Comparison of ENCODE assay signal across 8 cellular contexts in genomic region chr11:134275534-134276395, GRCh38. TPM values are rescaled to one million over a fixed set of nuclear protein-coding genes. Genes with fewer than 3 reads are reported as not detected.
A peak's percentile ranks its signal among the peaks of the same experiment; 100 is the strongest.
DNase-seq lines count a peak whose midpoint lies in the region; ATAC-seq, FAIRE-seq and TF ChIP-seq lines count a peak whose summit lies in the region.

GLB1L3 (plus strand) TSS chr11:134276379; CDS start chr11:134276741, 362 bp downstream.

- peaks cover 18% of the 10 kb centered on the region for H3K23me2 ChIP-seq in H1 (ENCODE audit: low read depth, low read length)

- H3K9me3 ChIP-seq in H1 (ENCODE audit: insufficient read depth in 2 of 2, low read depth in 1 of 2, low read length in 1 of 2), result no peaks in the 10 kb centered on the region
- no peaks in the 10 kb centered on the region for H3K9me3 ChIP-seq in mucosa of stomach (ENCODE audit: control insufficient read depth, low read length)
- H3K9me3 ChIP-seq in small intestine (ENCODE audit: control insufficient read depth, low read depth), result no peaks in the 10 kb centered on the region

- H4K20me1 ChIP-seq in H1 (replicated peaks in 1 of 2; ENCODE audit: control insufficient read depth in 1 of 2, insufficient read depth in 2 of 2, low read length in 2 of 2), result no peaks in the 10 kb centered on the region

- no peak for TF ChIP-seq EP300 in H1 (IDR thresholded peaks at IDR 0.05; ENCODE audit: borderline replicate concordance in 1 of 2, low read depth in 2 of 2, low read length in 2 of 2)

- H3K4me1 ChIP-seq in H1 (replicated peaks in 1 of 4; ENCODE audit: control insufficient read depth in 3 of 4, insufficient read depth in 4 of 4, low read length in 3 of 4) (peaks cover 8 to 17% (median 14%) of the 10 kb centered on the region in 4 experiments), mucosa of stomach (ENCODE audit: control insufficient read depth, insufficient read depth, low read length) (peaks cover 12% of the 10 kb centered on the region), small intestine (ENCODE audit: control insufficient read depth in 2 of 2, insufficient read depth in 1 of 2, low read depth in 1 of 2, low read length in 1 of 2) (no peaks in the 10 kb centered on the region)

- H3K4me3 Mint-ChIP-seq in activated CD8-positive, alpha-beta T cell treated with anti-CD3 and anti-CD28 coated beads, Interleukin-2, amount 10 ng/mL, durations not matched to agents 7 days and 5 days, result peak within 1 kb of the TSS; percentile 96

- H3K9ac ChIP-seq in H1 (replicated peaks in 1 of 4; ENCODE audit: extremely low read depth in 1 of 4, low read depth in 3 of 4, low read length in 3 of 4) (peak within 1 kb of the TSS in 3 of 4 experiments; percentile 52 to 72 (median 63); a peak in 6 of 7 replicates), mucosa of stomach (ENCODE audit: low read length) (peak within 1 kb of the TSS; percentile 7)

- H2BK12ac ChIP-seq in H1 (ENCODE audit: low read depth, low read length), result peak within 1 kb of the TSS; percentile 84; the same call in 1 of the 2 replicates

- peak within 1 kb of the TSS; percentile 88 for H3K18ac ChIP-seq in H1 (ENCODE audit: extremely low read depth, low read length)

- H3K14ac ChIP-seq in H1 (ENCODE audit: insufficient read length), result no peak within 1 kb of the TSS

- peaks cover 8% of the 10 kb centered on the region for H3K27me3 Mint-ChIP-seq in activated CD8-positive, alpha-beta T cell treated with anti-CD3 and anti-CD28 coated beads, Interleukin-2, amount 10 ng/mL, durations not matched to agents 7 days and 5 days (ENCODE audit: low read depth)

- H3K4ac ChIP-seq in H1 (replicated peaks; ENCODE audit: insufficient read length, low read depth, low read length), result peak within 1 kb of the TSS; percentile 60

- FAIRE-seq in H1 (lab: Jason Lieb, UNC), result no peak
- FAIRE-seq in small intestine (lab: Jason Lieb, UNC), result no peak

- H3K4me1 Mint-ChIP-seq in activated CD8-positive, alpha-beta T cell treated with anti-CD3 and anti-CD28 coated beads, Interleukin-2, amount 10 ng/mL, durations not matched to agents 7 days and 5 days (ENCODE audit: low read depth), result peaks cover 51% of the 10 kb centered on the region

- ATAC-seq in GM19455 (IDR thresholded peaks at IDR 0.05; ENCODE audit: unreplicated experiment), result peak; percentile 63
- ATAC-seq in activated CD8-positive, alpha-beta T cell treated with anti-CD3 and anti-CD28 coated beads, Interleukin-2, amount 10 ng/mL, durations not matched to agents 7 days and 5 days, result peak; percentile 94

- H3K36me3 Mint-ChIP-seq in activated CD8-positive, alpha-beta T cell treated with anti-CD3 and anti-CD28 coated beads, Interleukin-2, amount 10 ng/mL, durations not matched to agents 7 days and 5 days (ENCODE audit: low read depth), result peaks cover 9% of the 10 kb centered on the region

- peak within 1 kb of the TSS; percentile 91 for H4K8ac ChIP-seq in H1 (ENCODE audit: extremely low read depth, insufficient read depth, low read length)

- peak within 1 kb of the TSS; percentile 83 for H4K91ac ChIP-seq in H1 (replicated peaks; ENCODE audit: insufficient read length, low read length)

- TF ChIP-seq RAD21 in H1 (IDR thresholded peaks at IDR 0.05 in 1 of 2, conservative IDR thresholded peaks at IDR 0.05 in 1 of 2; ENCODE audit: low read depth in 2 of 2, low read length in 2 of 2), result peak in 1 of 2 experiments; percentile 10; a peak in 1 of 4 replicates

- H3K79me2 ChIP-seq in H1 (ENCODE audit: control insufficient read depth in 1 of 2, insufficient read depth in 2 of 2, low read length in 2 of 2), result peaks cover 3 to 45% of the 10 kb centered on the region in 2 experiments; a peak in 2 of 4 replicates

- H3K9me3 Mint-ChIP-seq in activated CD8-positive, alpha-beta T cell treated with anti-CD3 and anti-CD28 coated beads, Interleukin-2, amount 10 ng/mL, durations not matched to agents 7 days and 5 days (ENCODE audit: insufficient read depth), result peaks cover 8% of the 10 kb centered on the region

- H3K27ac Mint-ChIP-seq in activated CD8-positive, alpha-beta T cell treated with anti-CD3 and anti-CD28 coated beads, Interleukin-2, amount 10 ng/mL, durations not matched to agents 7 days and 5 days, result peak within 1 kb of the TSS; percentile 96

- peak within 1 kb of the TSS; percentile 51 for H2BK120ac ChIP-seq in H1 (replicated peaks; ENCODE audit: low read depth, low read length)

- H3K56ac ChIP-seq in H1 (replicated peaks; ENCODE audit: insufficient read length, low read depth, low read length), result peak within 1 kb of the TSS; percentile 66

- H3K79me1 ChIP-seq in H1 (ENCODE audit: low read depth, low read length), result no peaks in the 10 kb centered on the region

- H2BK15ac ChIP-seq in H1 (ENCODE audit: low read length), result peak within 1 kb of the TSS; percentile 89; the same call in 1 of the 2 replicates

- H3K4me2 ChIP-seq in H1 (ENCODE audit: insufficient read depth in 1 of 2, low read depth in 2 of 2, low read length in 2 of 2), result peak within 1 kb of the TSS; percentile 92 to 95

- 1% methylated on average over 67 of the region's 68 CpGs; no CpG with 5 or more reads in 1 of the 2 experiments for WGBS in H1 (ENCODE audit: extremely low coverage in 1 of 2, insufficient coverage in 1 of 2, insufficient read length in 1 of 2, insufficient replicate concordance in 2 of 2, low coverage in 1 of 2, low lambda C conversion rate in 2 of 2, missing lambda C conversion rate in 1 of 2), 2 experiments
- 2 to 3% (median 2%) methylated on average over 60 to 68 of the region's 68 CpGs for WGBS in small intestine, 3 donors

- peak within 1 kb of the TSS; percentile 85 for H2AFZ ChIP-seq in H1 (ENCODE audit: low read length)

- H2AK5ac ChIP-seq in H1 (ENCODE audit: low read depth, low read length), result no peak within 1 kb of the TSS

- POLR2A ChIA-PET in activated CD8-positive, alpha-beta T cell treated with anti-CD3 and anti-CD28 coated beads, Interleukin-2, amount 10 ng/mL, durations not matched to agents 7 days and 5 days (lab: Charles Lee), result interaction anchor here (0.7 to 4.3 kb wide), 4 partner anchors 14 to 51 kb away, joined by 3 to 32 read pairs (median 9); partner anchors contain the start of genes ACAD8, NCAPD3, THYN1 and VPS26B
- POLR2A ChIA-PET in H1 (lab: Charles Lee; ENCODE audit: partially characterized antibody), result interaction anchor here (0.7 to 7.7 kb wide), 12 partner anchors 11 to 594 kb away, joined by 3 to 76 read pairs (median 3); partner anchors contain the start of genes ACAD8, NCAPD3, THYN1 and VPS26B

- H3K27ac ChIP-seq in H1 (ENCODE audit: low read depth, low read length) (no peak within 1 kb of the TSS), small intestine (ENCODE audit: low read depth in 1 of 2, low read length in 1 of 2) (no peak within 1 kb of the TSS)

- CTCF ChIA-PET in activated CD8-positive, alpha-beta T cell treated with anti-CD3 and anti-CD28 coated beads, Interleukin-2, amount 10 ng/mL, durations not matched to agents 7 days and 5 days (lab: Charles Lee), result interaction anchor here (0.7 to 6.6 kb wide), 17 partner anchors 12 to 247 kb away, joined by 3 to 94 read pairs (median 4); partner anchors contain the start of genes ACAD8, NCAPD3, THYN1 and VPS26B
- CTCF ChIA-PET in H1 (lab: Charles Lee; ENCODE audit: partially characterized antibody), result interaction anchor here (0.6 to 12.0 kb wide), 9 partner anchors 11 to 61 kb away, joined by 3 to 114 read pairs (median 5); no protein-coding TSS in a partner anchor

- no peak; a peak in 1 of 3 replicates for TF ChIP-seq POLR2A in H1 (IDR thresholded peaks at IDR 0.05; ENCODE audit: control extremely low read depth in 1 of 2, low read depth in 2 of 2, low read length in 2 of 2)

- TF ChIP-seq CTCF in LNCaP clone FGC (IDR thresholded peaks at IDR 0.05; ENCODE audit: control insufficient read depth, extremely low read depth, insufficient read depth) (no peak), H1 (IDR thresholded peaks at IDR 0.05; ENCODE audit: control extremely low read depth in 1 of 3, insufficient read depth in 1 of 3, low read depth in 1 of 3, low read length in 3 of 3) (peak; percentile 34 to 56 (median 44); a peak in 3 of 4 replicates)

- H4K5ac ChIP-seq in H1 (ENCODE audit: insufficient read length, low read depth, low read length), result peak within 1 kb of the TSS; percentile 84

- H3K36me3 ChIP-seq in H1 (ENCODE audit: control insufficient read depth in 2 of 4, insufficient read depth in 4 of 4, low read length in 3 of 4) (peaks cover 0 to 5% (median 1%) of the 10 kb centered on the region in 4 experiments; a peak in 2 of 8 replicates), mucosa of stomach (ENCODE audit: control insufficient read depth, insufficient read depth, low read length) (no peaks in the 10 kb centered on the region), small intestine (ENCODE audit: control insufficient read depth in 2 of 2, insufficient read depth in 2 of 2, low read length in 2 of 2) (no peaks in the 10 kb centered on the region)

- H3K27me3 ChIP-seq in H1 (replicated peaks in 1 of 4; ENCODE audit: control insufficient read depth in 3 of 4, extremely low read depth in 1 of 4, insufficient read depth in 3 of 4, low read length in 3 of 4) (peaks cover 0 to 7% (median 0%) of the 10 kb centered on the region in 4 experiments; a peak in 3 of 7 replicates), mucosa of stomach (ENCODE audit: control insufficient read depth, insufficient read depth, low read length) (peaks cover 71% of the 10 kb centered on the region), small intestine (ENCODE audit: control insufficient read depth in 2 of 2, insufficient read depth in 2 of 2, low read length in 2 of 2) (peaks cover 7 to 37% of the 10 kb centered on the region in 2 donors)

- H2BK20ac ChIP-seq in H1 (ENCODE audit: low read length), result no peak within 1 kb of the TSS

- no peak within 1 kb of the TSS for H3K23ac ChIP-seq in H1 (ENCODE audit: insufficient read length)

- DNase-seq in AG20443 (ENCODE audit: low spot score), result peak; percentile 50
- DNase-seq in LNCaP clone FGC (ENCODE audit: low read depth), result no peak
- peak; percentile 90 for DNase-seq in activated CD8-positive, alpha-beta T cell treated with anti-CD3 and anti-CD28 coated beads, Interleukin-2, amount 10 ng/mL, durations not matched to agents 7 days and 5 days
- peak in 1 of 2 experiments; percentile 85 for DNase-seq in H1 (ENCODE audit: low read depth in 1 of 2, low spot score in 2 of 2)
- peak; percentile 85 for DNase-seq in stimulated activated CD8-positive, alpha-beta memory T cell treated with anti-CD3 and anti-CD28 coated beads, Interleukin-4, amount 100 ng/mL, for 48 hours
- no peak for DNase-seq in small intestine

- H3K4me3 ChIP-seq in LNCaP clone FGC (ENCODE audit: low read depth, low read length), result peak within 1 kb of the TSS; percentile 22
- peak within 1 kb of the TSS; percentile 88 to 92 (median 90) for H3K4me3 ChIP-seq in H1 (ENCODE audit: extremely low read depth in 1 of 4, insufficient read depth in 2 of 4, low read depth in 3 of 4, low read length in 4 of 4)
- no peak within 1 kb of the TSS for H3K4me3 ChIP-seq in mucosa of stomach (ENCODE audit: low read length)
- peak within 1 kb of the TSS in 1 of 2 donors; percentile 40 for H3K4me3 ChIP-seq in small intestine (ENCODE audit: low read depth in 1 of 2, low read length in 2 of 2)

- peak within 1 kb of the TSS; percentile 90; the same call in 1 of the 2 replicates for H2BK5ac ChIP-seq in H1 (ENCODE audit: low read depth, low read length)

RNA-seq across cellular contexts. Expression of gene GLB1L3, which starts in this region (rescaled TPM):
- total RNA-seq in activated CD8-positive, alpha-beta T cell treated with anti-CD3 and anti-CD28 coated beads, Interleukin-2, amount 10 ng/mL, durations not matched to agents 7 days and 5 days, result 1 to 10 TPM; 3.8 to 4.0 TPM
- total RNA-seq in H1 (2021; fragmentation: NEBNext Ultra II Directional; extraction: Animal tissue kit (Norgen Biotek cat#: 25700)), result 32.6 and 33.2 TPM in 2 replicates
- polyA plus RNA-seq in H1 (2011; rRNA removed), result 14.9 and 19.7 TPM in 2 replicates
- polyA plus RNA-seq in H1 (2011; cell fraction: cytosol; rRNA removed), result 16.5 TPM
- 58.1 TPM for polyA plus RNA-seq in H1 (2011; cell fraction: nucleus; rRNA removed)
- polyA plus RNA-seq in H1 (2012, experiment 1 of 2), result 20.7 to 26.8 TPM (median 25.0 TPM) in 4 replicates
- polyA plus RNA-seq in H1 (2012, experiment 2 of 2), result 10.5 TPM
- polyA plus RNA-seq in H1 (2013, experiment 1 of 2), result 19.3 TPM
- polyA plus RNA-seq in H1 (2013, experiment 2 of 2), result 19.8 TPM
- 8.7 and 10.5 TPM in 2 replicates for polyA minus RNA-seq in H1 (2011; rRNA and poly(A)+ RNA removed)
- polyA minus RNA-seq in H1 (2011; cell fraction: cytosol; rRNA and poly(A)+ RNA removed), result 9.7 TPM
- 19.4 TPM for polyA minus RNA-seq in H1 (2011; cell fraction: nucleus; rRNA and poly(A)+ RNA removed)
- polyA plus RNA-seq in small intestine, result under 1 TPM in 1 of 3 donors, not detected in 2; 0.04 TPM

Comparison
In these comparisons a context has a peak if more than half of its experiments do, and no peak if none do; other contexts are left out.
1. RNA of gene GLB1L3 (polyA plus RNA-seq): 10.5 to 58.1 TPM in H1; 0.04 TPM in small intestine; every median in the first group is over 10 times any median in the second.
2. DNase-seq: peak in AG20443 (single experiment), activated CD8-positive, alpha-beta T cell treated with anti-CD3 and anti-CD28 coated beads, Interleukin-2, amount 10 ng/mL, durations not matched to agents 7 days and 5 days (single experiment) and stimulated activated CD8-positive, alpha-beta memory T cell treated with anti-CD3 and anti-CD28 coated beads, Interleukin-4, amount 100 ng/mL, for 48 hours (single experiment); none in LNCaP clone FGC (single experiment) and small intestine (single experiment).